1 cellular context compared by ENCODE assay signal in genomic region chr12:122754790-122755189, GRCh38.
TF ChIP-seq lines count a peak whose summit lies in the region.

No MANE protein-coding gene starts in this region.

TF ChIP-seq in HepG2, 621 proteins besides CTCF, POLR2A, EP300 and RAD21:
- 0 out of 2 replicates have a peak, but pooled peaks have one; percentile 31 for TF ChIP-seq MAFF (IDR thresholded peaks at IDR 0.05; ENCODE audit: low read depth, low read length)
- no peak for TF ChIP-seq CEBPG (CRISPR knock-in tag; IDR thresholded peaks at IDR 0.05)
